ENCODE assay signal across 9 cellular contexts in the genomic region with DNA sequence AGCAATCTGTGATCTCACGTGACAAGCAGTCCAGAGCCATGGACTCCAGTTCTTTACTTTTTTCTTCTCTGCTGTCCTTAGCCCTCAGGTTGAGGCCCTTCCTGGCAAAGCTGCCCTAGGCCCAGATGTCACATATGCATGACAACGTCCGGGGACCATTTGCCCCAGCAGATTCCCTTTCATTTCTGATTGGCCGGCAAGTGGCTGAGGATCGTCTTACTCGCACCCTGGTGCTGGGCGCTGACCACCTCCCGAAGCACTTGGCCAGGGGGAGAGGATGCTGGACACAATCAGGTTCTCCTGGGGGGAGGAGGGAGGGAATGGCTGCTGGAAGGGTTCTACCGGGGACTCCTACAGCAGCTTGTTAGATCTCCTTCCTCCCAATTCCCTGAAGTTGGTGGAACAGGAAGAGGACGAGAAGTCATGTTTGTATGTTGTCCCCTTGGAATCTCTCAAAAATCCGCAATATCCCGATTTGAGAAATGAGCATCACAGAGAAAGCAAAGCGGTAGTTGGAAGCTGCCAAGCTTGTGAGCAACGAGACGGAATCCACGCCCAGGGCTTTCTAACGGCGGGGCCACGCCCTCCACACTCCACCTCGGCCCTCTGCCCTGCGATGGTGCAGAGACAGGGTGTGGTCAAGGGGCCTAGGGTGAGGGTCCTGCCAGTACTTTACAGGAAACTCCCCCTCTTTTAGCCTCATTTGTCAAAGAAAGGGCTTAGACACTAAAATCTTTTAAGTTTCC.
DNase-seq lines count a peak whose midpoint lies in the region; ATAC-seq and TF ChIP-seq lines count a peak whose summit lies in the region.
"Had no signal": no experiment of that assay in that cellular context is flagged by ENCODE, and none has a peak within 500 bp of the region (broad histone marks: within the 10 kb centered on the region; RNA-seq: fewer than 3 reads in every experiment).

No MANE protein-coding gene starts in this region.

- no peaks in the 10 kb centered on the region for H3K9me3 Mint-ChIP-seq in stimulated activated memory B cell treated with anti-CD40 and anti-IgM and Interleukin-4, amounts not matched to agents 10 μg/mL and 1 μg/mL and 100 μg/mL, for 72 hours
- no peaks in the 10 kb centered on the region for H3K9me3 Mint-ChIP-seq in naive thymus-derived CD4-positive, alpha-beta T cell

- peak overlapping the region; percentile 97 for H3K27ac ChIP-seq in RWPE1
- H3K27ac ChIP-seq in naive thymus-derived CD4-positive, alpha-beta T cell (ENCODE audit: low read depth, low read length), result no peak overlapping the region

- H3K4me3 Mint-ChIP-seq in stimulated activated memory B cell treated with anti-CD40 and anti-IgM and Interleukin-4, amounts not matched to agents 10 μg/mL and 1 μg/mL and 100 μg/mL, for 72 hours, result no peak overlapping the region
- H3K4me3 Mint-ChIP-seq in naive thymus-derived CD4-positive, alpha-beta T cell, result no peak overlapping the region

- no peaks in the 10 kb centered on the region for H3K36me3 ChIP-seq in naive thymus-derived CD4-positive, alpha-beta T cell (ENCODE audit: control insufficient read depth in 2 of 3, insufficient read depth in 3 of 3, low read length in 3 of 3)

- intact Hi-C loops in naive thymus-derived CD4-positive, alpha-beta T cell (cut with micrococcal nuclease), result no loop called here

- H3K27me3 Mint-ChIP-seq in stimulated activated memory B cell treated with anti-CD40 and anti-IgM and Interleukin-4, amounts not matched to agents 10 μg/mL and 1 μg/mL and 100 μg/mL, for 72 hours, result peaks cover 1% of the 10 kb centered on the region
- peaks cover 0 to 2% (median 0%) of the 10 kb centered on the region in 5 donors for H3K27me3 Mint-ChIP-seq in naive thymus-derived CD4-positive, alpha-beta T cell
- H3K27me3 Mint-ChIP-seq: progenitor cell of endocrine pancreas had no signal

- CTCF ChIA-PET in RWPE1 (lab: Yijun Ruan, JAX), result no interaction called here
- CTCF ChIA-PET in naive thymus-derived CD4-positive, alpha-beta T cell (lab: Charles Lee), result no interaction called here

- peak overlapping the region; percentile 40 for H3K27ac Mint-ChIP-seq in stimulated activated memory B cell treated with anti-CD40 and anti-IgM and Interleukin-4, amounts not matched to agents 10 μg/mL and 1 μg/mL and 100 μg/mL, for 72 hours
- H3K27ac Mint-ChIP-seq in naive thymus-derived CD4-positive, alpha-beta T cell, result peak overlapping the region in 1 of 9 donors; percentile 36
- H3K27ac Mint-ChIP-seq: progenitor cell of endocrine pancreas had no signal

- peaks cover 0 to 13% of the 10 kb centered on the region in 2 donors for H3K4me1 ChIP-seq in naive thymus-derived CD4-positive, alpha-beta T cell (ENCODE audit: control insufficient read depth in 2 of 2, insufficient read depth in 2 of 2, low read length in 2 of 2)

- POLR2A ChIA-PET in RWPE1 (lab: Yijun Ruan, JAX; ENCODE audit: low non-redundant PET), result no interaction called here
- POLR2A ChIA-PET in naive thymus-derived CD4-positive, alpha-beta T cell (lab: Charles Lee), result no interaction called here

- ATAC-seq in stimulated activated memory B cell treated with anti-CD40 and anti-IgM and Interleukin-4, amounts not matched to agents 10 μg/mL and 1 μg/mL and 100 μg/mL, for 72 hours, result no peak
- no peak for ATAC-seq in naive thymus-derived CD4-positive, alpha-beta T cell

- H3K36me3 Mint-ChIP-seq in stimulated activated memory B cell treated with anti-CD40 and anti-IgM and Interleukin-4, amounts not matched to agents 10 μg/mL and 1 μg/mL and 100 μg/mL, for 72 hours, result no peaks in the 10 kb centered on the region
- no peaks in the 10 kb centered on the region for H3K36me3 Mint-ChIP-seq in naive thymus-derived CD4-positive, alpha-beta T cell

- H3K9me3 ChIP-seq in naive thymus-derived CD4-positive, alpha-beta T cell (ENCODE audit: control insufficient read depth in 2 of 3, low read length in 3 of 3), result no peaks in the 10 kb centered on the region

- peak overlapping the region; percentile 32 for H3K4me3 ChIP-seq in fibroblast of the aortic adventitia (ENCODE audit: low read depth, low read length)
- H3K4me3 ChIP-seq in naive thymus-derived CD4-positive, alpha-beta T cell (ENCODE audit: low read length), result no peak overlapping the region

- no peaks in the 10 kb centered on the region for H3K27me3 ChIP-seq in naive thymus-derived CD4-positive, alpha-beta T cell (ENCODE audit: control insufficient read depth in 2 of 2, insufficient read depth in 2 of 2, low read length in 2 of 2)

- DNase-seq in H4 (ENCODE audit: low spot score) (peak; percentile 27), RWPE1 (ENCODE audit: low spot score) (peak; percentile 50), fibroblast of the aortic adventitia (ENCODE audit: low read depth) (peak; percentile 81), NCI-H2081 (lab: John Stamatoyannopoulos, UW) (no peak), inferior parietal cortex (ENCODE audit: extremely low spot score) (no peak)
- DNase-seq in naive thymus-derived CD4-positive, alpha-beta T cell, result no peak
- DNase-seq: hypothalamus had no signal

- TF ChIP-seq CTCF in RWPE1 (conservative IDR thresholded peaks at IDR 0.05; ENCODE audit: low read depth), result no peak
- no peak for TF ChIP-seq CTCF in fibroblast of the aortic adventitia (IDR thresholded peaks at IDR 0.05; ENCODE audit: insufficient read depth, low read length)

- H3K4me1 Mint-ChIP-seq in stimulated activated memory B cell treated with anti-CD40 and anti-IgM and Interleukin-4, amounts not matched to agents 10 μg/mL and 1 μg/mL and 100 μg/mL, for 72 hours, result peaks cover 9% of the 10 kb centered on the region
- H3K4me1 Mint-ChIP-seq in naive thymus-derived CD4-positive, alpha-beta T cell, result peaks cover 0 to 7% (median 0%) of the 10 kb centered on the region in 7 donors

Comparison
In these comparisons a context has a peak if more than half of its experiments do, and no peak if none do; other contexts are left out.
1. DNase-seq: peak in H4 (single experiment), RWPE1 (single experiment) and fibroblast of the aortic adventitia (single experiment); none in NCI-H2081 (0 of 2), naive thymus-derived CD4-positive, alpha-beta T cell (0 of 9) and inferior parietal cortex (single experiment).